10 cellular contexts compared by ENCODE assay signal in genomic region chr3:190323241-190323617, GRCh38. TPM values are rescaled to one million over a fixed set of nuclear protein-coding genes. Genes with fewer than 3 reads are reported as not detected.
DNase-seq lines count a peak whose midpoint lies in the region; ATAC-seq and TF ChIP-seq lines count a peak whose summit lies in the region.
"Had no signal": no experiment of that assay in that cellular context is flagged by ENCODE, and none has a peak within 500 bp of the region (broad histone marks: within the 10 kb centered on the region; RNA-seq: fewer than 3 reads in every experiment).

No MANE protein-coding gene starts in this region.

- H3K36me3 Mint-ChIP-seq in CD4-positive, alpha-beta T cell (ENCODE audit: low read depth), result no peaks in the 10 kb centered on the region
- H3K36me3 Mint-ChIP-seq in nephron progenitor cell (ENCODE audit: low read depth), result no peaks in the 10 kb centered on the region

- TF ChIP-seq POLR2A in esophagus squamous epithelium (IDR thresholded peaks at IDR 0.05), result no peak

- POLR2A ChIA-PET in CD4-positive, alpha-beta T cell (lab: Charles Lee), result interaction anchor here (1.1 kb wide), 1 partner anchor 190 kb away, joined by 3 read pairs; the partner anchor contains the start of gene IL1RAP

- no peaks in the 10 kb centered on the region for H3K36me3 ChIP-seq in esophagus squamous epithelium

- peak overlapping the region in 3 of 4 donors; percentile 65 to 85 (median 81) for H3K4me3 ChIP-seq in esophagus squamous epithelium

- H3K27me3 ChIP-seq in CD4-positive, alpha-beta T cell (ENCODE audit: control insufficient read depth, insufficient read depth, low read length), result peaks cover 13% of the 10 kb centered on the region
- H3K27me3 ChIP-seq in esophagus squamous epithelium, result peaks cover 0 to 3% (median 0%) of the 10 kb centered on the region in 4 donors

- 53 to 69% methylated on average over 8 of the region's 8 CpGs for WGBS in esophagus squamous epithelium, 2 donors

- peaks cover 0 to 71% (median 14%) of the 10 kb centered on the region in 3 donors for H3K4me1 ChIP-seq in esophagus squamous epithelium

- intact Hi-C loops in CD4-positive, alpha-beta T cell (cut with DNase I, micrococcal nuclease), result loop anchor here in 1 of 2 experiments (2.0 to 5.0 kb wide), 2 partner anchors 356 to 1051 kb away; no protein-coding TSS in a partner anchor
- intact Hi-C loops in esophagus squamous epithelium (cut with DNase I), result loop anchor here (5.0 to 10.0 kb wide), 2 partner anchors 98 to 356 kb away; no protein-coding TSS in a partner anchor

- H3K9me3 Mint-ChIP-seq in CD4-positive, alpha-beta T cell, result no peaks in the 10 kb centered on the region
- no peaks in the 10 kb centered on the region for H3K9me3 Mint-ChIP-seq in nephron progenitor cell

- peak overlapping the region; percentile 65 for H3K4me3 Mint-ChIP-seq in CD4-positive, alpha-beta T cell
- peak overlapping the region; percentile 79 for H3K4me3 Mint-ChIP-seq in nephron progenitor cell

- peaks cover 47% of the 10 kb centered on the region for H3K27me3 Mint-ChIP-seq in CD4-positive, alpha-beta T cell
- H3K27me3 Mint-ChIP-seq in nephron progenitor cell (ENCODE audit: low read depth, poor library complexity), result peaks cover 55% of the 10 kb centered on the region

- CTCF ChIA-PET in CD4-positive, alpha-beta T cell (lab: Charles Lee), result interaction anchor here (1.3 kb wide), 3 partner anchors 9 to 362 kb away, joined by 3 to 7 read pairs (median 4); no protein-coding TSS in a partner anchor

- ATAC-seq in CD4-positive, alpha-beta T cell (ENCODE audit: poor library complexity), result no peak
- no peak for ATAC-seq in GM18870 (IDR thresholded peaks at IDR 0.05; ENCODE audit: unreplicated experiment)

- no peak for DNase-seq in CD4-positive, alpha-beta T cell
- peak; percentile 24 for DNase-seq in NOMO-1 treated with dmso at 0.1 percent for 144 hours (lab: John Stamatoyannopoulos, UW; ENCODE audit: unreplicated experiment)
- DNase-seq in esophagus squamous epithelium (lab: John Stamatoyannopoulos, UW), result no peak
- DNase-seq in nephron progenitor cell, result no peak
- no peak for DNase-seq in NCI-H2107 (lab: John Stamatoyannopoulos, UW)
- no peak for DNase-seq in NCI-H2029 treated with DMSO at 0.1 percent for 48 hours (lab: John Stamatoyannopoulos, UW)
- DNase-seq in NCI-H82 treated with DMSO at 0.1 percent for 48 hours (lab: John Stamatoyannopoulos, UW; ENCODE audit: unreplicated experiment), result no peak
- DNase-seq: erythroblast, NCI-H1092 had no signal

- no peak overlapping the region for H3K27ac ChIP-seq in CD4-positive, alpha-beta T cell (ENCODE audit: low read depth, low read length)
- peak overlapping the region; percentile 30 to 90 (median 44) for H3K27ac ChIP-seq in esophagus squamous epithelium

- peaks cover 16% of the 10 kb centered on the region for H3K4me1 Mint-ChIP-seq in CD4-positive, alpha-beta T cell (ENCODE audit: low read depth)
- H3K4me1 Mint-ChIP-seq in nephron progenitor cell, result peaks cover 17% of the 10 kb centered on the region

- no peak overlapping the region for H3K27ac Mint-ChIP-seq in CD4-positive, alpha-beta T cell
- no peak overlapping the region for H3K27ac Mint-ChIP-seq in nephron progenitor cell

- H3K9me3 ChIP-seq in CD4-positive, alpha-beta T cell (ENCODE audit: control insufficient read depth, low read length), result no peaks in the 10 kb centered on the region
- H3K9me3 ChIP-seq in esophagus squamous epithelium, result no peaks in the 10 kb centered on the region

- no peak for TF ChIP-seq CTCF in CD4-positive, alpha-beta T cell (IDR thresholded peaks at IDR 0.05)
- no peak for TF ChIP-seq CTCF in esophagus squamous epithelium (IDR thresholded peaks at IDR 0.05)
- TF ChIP-seq CTCF in nephron progenitor cell (IDR thresholded peaks at IDR 0.05), result no peak

RNA-seq across cellular contexts. Expression of gene CLDN1, which starts 1.0 kb away (rescaled TPM):
- under 1 TPM; 0.80 to 0.95 TPM for total RNA-seq in CD4-positive, alpha-beta T cell
- total RNA-seq in esophagus squamous epithelium, result 10 to 100 TPM; 34.8 to 59.6 (median 45.4) TPM

Comparison
In these comparisons a context has a peak if more than half of its experiments do, and no peak if none do; other contexts are left out.
1. RNA of gene CLDN1, which starts 1.0 kb away (total RNA-seq): 34.8 to 59.6 TPM in esophagus squamous epithelium; 0.80 to 0.95 TPM in CD4-positive, alpha-beta T cell; every median in the first group is over 10 times any median in the second.